8 cellular contexts compared by ENCODE assay signal in the genomic region with DNA sequence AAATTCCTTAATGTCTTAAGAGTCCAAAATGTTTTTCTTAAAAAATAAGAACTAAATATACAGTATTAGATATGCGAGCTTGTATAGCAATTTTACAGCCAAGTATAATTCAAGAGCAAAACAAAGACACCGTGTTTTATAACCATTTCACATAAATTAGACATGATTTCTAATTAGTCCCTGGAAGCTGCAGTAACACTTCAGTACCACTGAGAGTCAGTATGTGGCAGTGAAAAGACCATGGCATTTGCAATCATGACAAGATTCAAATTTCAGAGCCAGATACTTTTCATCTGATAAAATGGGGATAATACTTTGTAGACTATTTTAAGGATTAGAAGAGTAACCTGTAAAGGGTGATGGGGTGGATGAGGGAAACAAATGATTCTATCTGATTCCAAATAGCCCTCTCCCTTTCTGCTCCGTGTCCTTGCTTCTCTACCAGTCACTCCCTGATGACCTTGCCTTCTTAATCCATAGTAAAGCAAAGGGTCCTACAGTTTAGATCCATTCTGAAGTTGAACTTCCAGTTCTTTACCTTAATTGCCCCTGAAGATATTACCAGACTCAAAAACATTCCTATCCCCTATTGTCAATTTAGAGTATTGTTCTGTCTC.
A peak's percentile ranks its signal among the peaks of the same experiment; 100 is the strongest.
DNase-seq lines count a peak whose midpoint lies in the region; ATAC-seq and TF ChIP-seq lines count a peak whose summit lies in the region.

No MANE protein-coding gene starts in this region.

- H3K4me1 ChIP-seq in left ventricle myocardium inferior (no peaks in the 10 kb centered on the region), spleen (no peaks in the 10 kb centered on the region)

- DNase-seq in NCI-H2107 treated with DMSO at 0.1 percent for 48 hours (lab: John Stamatoyannopoulos, UW; ENCODE audit: unreplicated experiment) (peak; percentile 2), NCI-H2107 (lab: John Stamatoyannopoulos, UW) (no peak), MV-4-11 (lab: John Stamatoyannopoulos, UW) (peak; percentile 38), left ventricle myocardium inferior (no peak), spleen (no peak), MG63 (no peak)
- no peak for DNase-seq in activated CD8-positive, alpha-beta T cell treated with anti-CD3 and anti-CD28 coated beads, Interleukin-2, amount 10 ng/mL, durations not matched to agents 7 days and 5 days

- TF ChIP-seq POLR2A in spleen (IDR thresholded peaks at IDR 0.05) = no peak

- POLR2A ChIA-PET in activated CD8-positive, alpha-beta T cell treated with anti-CD3 and anti-CD28 coated beads, Interleukin-2, amount 10 ng/mL, durations not matched to agents 7 days and 5 days (lab: Charles Lee) = interaction anchor here (0.7 kb wide), 1 partner anchor 92 kb away, joined by 3 read pairs; no protein-coding TSS in a partner anchor

- H3K9me3 ChIP-seq in left ventricle myocardium inferior (replicated peaks) (peaks cover 8% of the 10 kb centered on the region), spleen (no peaks in the 10 kb centered on the region), MG63 (no peaks in the 10 kb centered on the region)

- TF ChIP-seq CTCF in left ventricle myocardium inferior (IDR thresholded peaks at IDR 0.05; ENCODE audit: borderline replicate concordance) (peak; percentile 78), spleen (IDR thresholded peaks at IDR 0.05 in 8 of 11, conservative IDR thresholded peaks at IDR 0.05 in 3 of 11) (peak in 10 of 11 experiments; percentile 25 to 64 (median 56))

- 55 to 67% (median 63%) methylated on average over 3 of the region's 3 CpGs for WGBS in spleen, 5 donors

- CTCF ChIA-PET in activated CD8-positive, alpha-beta T cell treated with anti-CD3 and anti-CD28 coated beads, Interleukin-2, amount 10 ng/mL, durations not matched to agents 7 days and 5 days (lab: Charles Lee) = interaction anchor here (0.6 to 1.0 kb wide), 6 partner anchors 9 to 447 kb away, joined by 3 to 5 read pairs (median 3); no protein-coding TSS in a partner anchor

- H3K4me3 ChIP-seq in left ventricle myocardium inferior = no peak overlapping the region
- H3K4me3 ChIP-seq in spleen = no peak overlapping the region
- no peak overlapping the region for H3K4me3 ChIP-seq in MG63

- no peak overlapping the region for H3K4me3 Mint-ChIP-seq in activated CD8-positive, alpha-beta T cell treated with anti-CD3 and anti-CD28 coated beads, Interleukin-2, amount 10 ng/mL, durations not matched to agents 7 days and 5 days

- H3K27me3 ChIP-seq in left ventricle myocardium inferior (ENCODE audit: low read depth) (no peaks in the 10 kb centered on the region), spleen (replicated peaks in 1 of 7) (no peaks in the 10 kb centered on the region), MG63 (no peaks in the 10 kb centered on the region)

- H3K27me3 Mint-ChIP-seq in activated CD8-positive, alpha-beta T cell treated with anti-CD3 and anti-CD28 coated beads, Interleukin-2, amount 10 ng/mL, durations not matched to agents 7 days and 5 days (ENCODE audit: low read depth) = no peaks in the 10 kb centered on the region

- peaks cover 23% of the 10 kb centered on the region for H3K36me3 ChIP-seq in left ventricle myocardium inferior
- peaks cover 0 to 12% (median 1%) of the 10 kb centered on the region in 6 donors for H3K36me3 ChIP-seq in spleen
- H3K36me3 ChIP-seq in MG63 = no peaks in the 10 kb centered on the region

- no peaks in the 10 kb centered on the region for H3K36me3 Mint-ChIP-seq in activated CD8-positive, alpha-beta T cell treated with anti-CD3 and anti-CD28 coated beads, Interleukin-2, amount 10 ng/mL, durations not matched to agents 7 days and 5 days (ENCODE audit: low read depth)

- no peaks in the 10 kb centered on the region for H3K9me3 Mint-ChIP-seq in activated CD8-positive, alpha-beta T cell treated with anti-CD3 and anti-CD28 coated beads, Interleukin-2, amount 10 ng/mL, durations not matched to agents 7 days and 5 days (ENCODE audit: insufficient read depth)

- intact Hi-C loops in left ventricle myocardium inferior (cut with micrococcal nuclease) (loop anchor here (10.0 kb wide), 1 partner anchor 340 kb away; the partner anchor contains the start of gene SLC2A13), spleen (cut with DNase I; ENCODE audit: low total_unique reads) (no loop called here)

- peak; percentile 69 for ATAC-seq in GM21825 (IDR thresholded peaks at IDR 0.05; ENCODE audit: unreplicated experiment)
- peak; percentile 60 for ATAC-seq in activated CD8-positive, alpha-beta T cell treated with anti-CD3 and anti-CD28 coated beads, Interleukin-2, amount 10 ng/mL, durations not matched to agents 7 days and 5 days

- no peaks in the 10 kb centered on the region for H3K4me1 Mint-ChIP-seq in activated CD8-positive, alpha-beta T cell treated with anti-CD3 and anti-CD28 coated beads, Interleukin-2, amount 10 ng/mL, durations not matched to agents 7 days and 5 days (ENCODE audit: low read depth)

- H3K27ac ChIP-seq in left ventricle myocardium inferior (replicated peaks) (no peak overlapping the region), spleen (no peak overlapping the region)

- no peak overlapping the region for H3K27ac Mint-ChIP-seq in activated CD8-positive, alpha-beta T cell treated with anti-CD3 and anti-CD28 coated beads, Interleukin-2, amount 10 ng/mL, durations not matched to agents 7 days and 5 days

Comparison
In these comparisons a context has a peak if more than half of its experiments do, and no peak if none do; other contexts are left out.
1. DNase-seq: peak in NCI-H2107 treated with DMSO at 0.1 percent for 48 hours (single experiment) and MV-4-11 (single experiment); none in NCI-H2107 (single experiment), activated CD8-positive, alpha-beta T cell treated with anti-CD3 and anti-CD28 coated beads, Interleukin-2, amount 10 ng/mL, durations not matched to agents 7 days and 5 days (single experiment), left ventricle myocardium inferior (single experiment), spleen (single experiment) and MG63 (single experiment).